13 cellular contexts compared by ENCODE assay signal in genomic region chr22:39283312-39284141, GRCh38. TPM values are rescaled to one million over a fixed set of nuclear protein-coding genes. Genes with fewer than 3 reads are reported as not detected.
DNase-seq lines count a peak whose midpoint lies in the region; ATAC-seq and TF ChIP-seq lines count a peak whose summit lies in the region.
"Had no signal": no experiment of that assay in that cellular context is flagged by ENCODE, and none has a peak within 500 bp of the region (broad histone marks: within the 10 kb centered on the region; RNA-seq: fewer than 3 reads in every experiment).

No MANE protein-coding gene starts in this region.

- ATAC-seq in GM19467 (IDR thresholded peaks at IDR 0.05; ENCODE audit: unreplicated experiment) = no peak

- H3K36me3 ChIP-seq in adrenal gland (replicated peaks in 1 of 2) (no peaks in the 10 kb centered on the region), right atrium auricular region (no peaks in the 10 kb centered on the region), GM23248 (ENCODE audit: low read depth) (no peaks in the 10 kb centered on the region)
- H3K36me3 ChIP-seq: BLaER1 treated with 17β-estradiol and CSF1 and Interleukin-3, amounts not matched to agents 10 nM and 100 nM had no signal

- CTCF ChIA-PET in activated CD4-positive, alpha-beta memory T cell treated with anti-CD3 and anti-CD28 coated beads for 36 hours (lab: Charles Lee) = interaction anchor here (1.2 kb wide), 1 partner anchor 113 kb away, joined by 3 read pairs; no protein-coding TSS in a partner anchor

- WGBS in adrenal gland, 4 donors = 60 to 85% (median 68%) methylated on average over 4 to 27 of the region's 27 CpGs
- 87 to 89% methylated on average over 23 of the region's 27 CpGs for WGBS in GM23248 (ENCODE audit: low coverage in 1 of 2, low lambda C conversion rate in 2 of 2, missing lambda C conversion rate in 2 of 2), 2 experiments

- H4K20me1 ChIP-seq in GM23248 (ENCODE audit: insufficient read depth) = no peaks in the 10 kb centered on the region

- H3K27me3 Mint-ChIP-seq in activated CD4-positive, alpha-beta memory T cell treated with anti-CD3 and anti-CD28 coated beads for 36 hours = peaks cover 4% of the 10 kb centered on the region

- DNase-seq in CD1c-positive myeloid dendritic cell (ENCODE audit: extremely low spot score) = peak; percentile 70
- DNase-seq in adrenal gland = peak; percentile 79 to 93 (median 85)
- peak; percentile 80 for DNase-seq in right atrium auricular region (ENCODE audit: low spot score)
- DNase-seq in pons (ENCODE audit: low spot score) = peak; percentile 71
- no peak for DNase-seq in activated CD4-positive, alpha-beta memory T cell treated with anti-CD3 and anti-CD28 coated beads for 36 hours
- DNase-seq in GM23248 = no peak
- DNase-seq in NCI-H2196 treated with DMSO at 0.1 percent for 48 hours (lab: John Stamatoyannopoulos, UW; ENCODE audit: unreplicated experiment) = no peak
- DNase-seq: activated CD4-positive, alpha-beta memory T cell treated with anti-CD3 and anti-CD28 coated beads, Interleukin-2, amount 10 ng/mL, durations not matched to agents 7 days and 5 days; naive thymus-derived CD4-positive, alpha-beta T cell had no signal

- no peaks in the 10 kb centered on the region for H3F3A ChIP-seq in GM23248 (ENCODE audit: insufficient read depth)

- no peak overlapping the region for H3K4me3 ChIP-seq in adrenal gland
- H3K4me3 ChIP-seq in right atrium auricular region = no peak overlapping the region
- no peak overlapping the region for H3K4me3 ChIP-seq in GM23248
- H3K4me3 ChIP-seq: BLaER1 treated with 17β-estradiol and CSF1 and Interleukin-3, amounts not matched to agents 10 nM and 100 nM had no signal

- H3K4me1 ChIP-seq in adrenal gland (replicated peaks in 1 of 2) (peaks cover 7 to 17% of the 10 kb centered on the region in 2 donors), right atrium auricular region (peaks cover 0 to 26% of the 10 kb centered on the region in 2 donors), GM23248 (ENCODE audit: insufficient read depth) (peaks cover 3% of the 10 kb centered on the region; the same call in 1 of the 2 replicates)

- H3K27ac ChIP-seq in adrenal gland (peak overlapping the region in 4 of 5 donors; percentile 30 to 77 (median 53)), right atrium auricular region (peak overlapping the region; percentile 78 to 82), GM23248 (no peak overlapping the region)
- H3K27ac ChIP-seq: BLaER1 treated with 17β-estradiol and CSF1 and Interleukin-3, amounts not matched to agents 10 nM and 100 nM had no signal

- H2AFZ ChIP-seq in GM23248 = no peak overlapping the region

- no peaks in the 10 kb centered on the region for H3K79me2 ChIP-seq in GM23248 (ENCODE audit: insufficient read depth)

- no peak overlapping the region for H3K4me3 Mint-ChIP-seq in activated CD4-positive, alpha-beta memory T cell treated with anti-CD3 and anti-CD28 coated beads for 36 hours
- H3K4me3 Mint-ChIP-seq: activated CD4-positive, alpha-beta memory T cell treated with anti-CD3 and anti-CD28 coated beads, Interleukin-2, amount 10 ng/mL, durations not matched to agents 7 days and 5 days; stimulated activated effector memory CD8-positive, alpha-beta T cell treated with anti-CD3 and anti-CD28 coated beads, Interleukin-12 subunit alpha, Interleukin-12 subunit beta, amount 100 ng/mL, for 72 hours had no signal

- no peaks in the 10 kb centered on the region for H3K27me3 ChIP-seq in adrenal gland
- H3K27me3 ChIP-seq in right atrium auricular region = no peaks in the 10 kb centered on the region
- H3K27me3 ChIP-seq in GM23248 (replicated peaks; ENCODE audit: insufficient read depth) = no peaks in the 10 kb centered on the region

- POLR2A ChIA-PET in activated CD4-positive, alpha-beta memory T cell treated with anti-CD3 and anti-CD28 coated beads for 36 hours (lab: Charles Lee) = no interaction called here

- H3K9me3 Mint-ChIP-seq in activated CD4-positive, alpha-beta memory T cell treated with anti-CD3 and anti-CD28 coated beads for 36 hours = peaks cover 8% of the 10 kb centered on the region
- H3K9me3 Mint-ChIP-seq: activated CD4-positive, alpha-beta memory T cell treated with anti-CD3 and anti-CD28 coated beads, Interleukin-2, amount 10 ng/mL, durations not matched to agents 7 days and 5 days had no signal

- no peak overlapping the region for H3K9ac ChIP-seq in GM23248

- in situ Hi-C loops in GM23248 (cut with MboI) = no loop called here

- no peak for TF ChIP-seq POLR2A in adrenal gland (IDR thresholded peaks at IDR 0.05)

- no peak for TF ChIP-seq CTCF in adrenal gland (IDR thresholded peaks at IDR 0.05)
- no peak for TF ChIP-seq CTCF in right atrium auricular region (IDR thresholded peaks at IDR 0.05)

- H3K4me2 ChIP-seq in GM23248 (ENCODE audit: unreplicated experiment) = no peak overlapping the region

- H3K36me3 Mint-ChIP-seq in activated CD4-positive, alpha-beta memory T cell treated with anti-CD3 and anti-CD28 coated beads for 36 hours = peaks cover 3% of the 10 kb centered on the region
- H3K36me3 Mint-ChIP-seq: stimulated activated effector memory CD8-positive, alpha-beta T cell treated with anti-CD3 and anti-CD28 coated beads, Interleukin-12 subunit alpha, Interleukin-12 subunit beta, amount 100 ng/mL, for 72 hours had no signal

- no peaks in the 10 kb centered on the region for H3K9me2 ChIP-seq in GM23248 (ENCODE audit: insufficient read depth)

- H3K9me3 ChIP-seq in adrenal gland (replicated peaks in 1 of 3) = no peaks in the 10 kb centered on the region
- peaks cover 0 to 9% of the 10 kb centered on the region in 2 donors for H3K9me3 ChIP-seq in right atrium auricular region
- no peaks in the 10 kb centered on the region for H3K9me3 ChIP-seq in GM23248 (ENCODE audit: low read depth)

- peaks cover 3% of the 10 kb centered on the region for H3K4me1 Mint-ChIP-seq in activated CD4-positive, alpha-beta memory T cell treated with anti-CD3 and anti-CD28 coated beads for 36 hours (ENCODE audit: low read depth)

- intact Hi-C loops in adrenal gland (cut with DNase I) = no loop called here
- intact Hi-C loops in activated CD4-positive, alpha-beta memory T cell treated with anti-CD3 and anti-CD28 coated beads for 36 hours (cut with micrococcal nuclease) = no loop called here

- H3K27ac Mint-ChIP-seq in activated CD4-positive, alpha-beta memory T cell treated with anti-CD3 and anti-CD28 coated beads for 36 hours = no peak overlapping the region
- H3K27ac Mint-ChIP-seq: activated CD4-positive, alpha-beta memory T cell treated with anti-CD3 and anti-CD28 coated beads, Interleukin-2, amount 10 ng/mL, durations not matched to agents 7 days and 5 days; naive thymus-derived CD4-positive, alpha-beta T cell had no signal

RNA-seq across cellular contexts. Expression of gene RPL3, which starts 35.9 kb away (rescaled TPM):
- 1,000 to 10,000 TPM; 1,374 to 2,518 (median 1,954) TPM for total RNA-seq in adrenal gland
- 1,000 to 10,000 TPM; 1,433 to 2,713 (median 2,271) TPM for polyA plus RNA-seq in adrenal gland
- 1,000 to 10,000 TPM in 1 of 2 donors, 100 to 1,000 TPM in 1; 440 to 1,190 TPM for total RNA-seq in right atrium auricular region
- 1,000 to 10,000 TPM; 2,986 to 3,013 TPM for total RNA-seq in activated CD4-positive, alpha-beta memory T cell treated with anti-CD3 and anti-CD28 coated beads for 36 hours
- 1,555 and 2,353 TPM in 2 replicates for total RNA-seq in GM23248 (2014; rRNA removed; shearing (Covaris generic))
- 920 and 929 TPM in 2 replicates for polyA plus RNA-seq in GM23248 (2016; fragmentation: Nextera tagmentation; extraction: Ambion mirVana)

RNA-seq across cellular contexts. Expression of gene PDGFB, which starts 38.7 kb away (rescaled TPM):
- 10 to 100 TPM in 1 of 8 donors, 1 to 10 TPM in 7; 2.5 to 10.9 (median 6.8) TPM for total RNA-seq in adrenal gland
- 1 to 10 TPM; 4.0 to 8.7 (median 6.0) TPM for polyA plus RNA-seq in adrenal gland
- total RNA-seq in right atrium auricular region = 10 to 100 TPM; 21.9 to 22.0 TPM
- 10 to 100 TPM; 11.7 to 13.3 TPM for total RNA-seq in activated CD4-positive, alpha-beta memory T cell treated with anti-CD3 and anti-CD28 coated beads for 36 hours
- not detected in 2 replicates for total RNA-seq in GM23248 (2014; rRNA removed; shearing (Covaris generic))
- polyA plus RNA-seq in GM23248 (2016; fragmentation: Nextera tagmentation; extraction: Ambion mirVana) = 0.14 and 0.49 TPM in 2 replicates
- total RNA-seq: NCI-H460 had no signal

Comparison
In these comparisons a context has a peak if more than half of its experiments do, and no peak if none do; other contexts are left out.
1. DNase-seq: peak in CD1c-positive myeloid dendritic cell (single experiment), adrenal gland (7 of 7), right atrium auricular region (single experiment) and pons (single experiment); none in activated CD4-positive, alpha-beta memory T cell treated with anti-CD3 and anti-CD28 coated beads for 36 hours (single experiment), GM23248 (single experiment) and NCI-H2196 treated with DMSO at 0.1 percent for 48 hours (single experiment).